1 cellular context compared by ENCODE assay signal in genomic region chr1:203286161-203286984, GRCh38.
TF ChIP-seq lines count a peak whose summit lies in the region.

No MANE protein-coding gene starts in this region.

TF ChIP-seq in GM23338, 12 proteins besides CTCF, POLR2A, EP300 and RAD21 (continued from another document):
- TF ChIP-seq REST (IDR thresholded peaks at IDR 0.05; ENCODE audit: unreplicated experiment) (no peak), ETS1 (IDR thresholded peaks at IDR 0.05) (no peak), CREB1 (CRISPR knock-in tag; IDR thresholded peaks at IDR 0.05; ENCODE audit: low read depth) (no peak), NANOG (IDR thresholded peaks at IDR 0.05; ENCODE audit: borderline replicate concordance) (no peak), POLR2AphosphoS5 (IDR thresholded peaks at IDR 0.05; ENCODE audit: low read depth) (no peak), JUNB (IDR thresholded peaks at IDR 0.05; ENCODE audit: unreplicated experiment) (no peak), ZNF331 (CRISPR knock-in tag; IDR thresholded peaks at IDR 0.05; ENCODE audit: low read depth) (no peak), EZH2phosphoT487 (IDR thresholded peaks at IDR 0.05; ENCODE audit: unreplicated experiment) (no peak), STAT1 (IDR thresholded peaks at IDR 0.05; ENCODE audit: unreplicated experiment) (no peak)
